In genomic region chr2:187924293-187924692, GRCh38 we compare ENCODE assay signal across 15 cellular contexts.
DNase-seq lines count a peak whose midpoint lies in the region; ATAC-seq and TF ChIP-seq lines count a peak whose summit lies in the region.
"Had no signal": no experiment of that assay in that cellular context is flagged by ENCODE, and none has a peak within 500 bp of the region (broad histone marks: within the 10 kb centered on the region; RNA-seq: fewer than 3 reads in every experiment).

No MANE protein-coding gene starts in this region.

- intact Hi-C loops in left colon (cut with DNase I, micrococcal nuclease): no loop called here
- intact Hi-C loops in sigmoid colon (cut with DNase I): no loop called here

- no peak for ATAC-seq in left colon
- ATAC-seq in GM21515 (IDR thresholded peaks at IDR 0.05; ENCODE audit: unreplicated experiment): no peak
- ATAC-seq: A549 had no signal

- H3K4me3 ChIP-seq in adipocyte (ENCODE audit: low read length) (no peak overlapping the region), hepatocyte (no peak overlapping the region), parathyroid adenoma (ENCODE audit: low read depth, low read length) (no peak overlapping the region), smooth muscle cell (no peak overlapping the region), sigmoid colon (no peak overlapping the region)
- H3K4me3 ChIP-seq: A549 had no signal

- DNase-seq in adipocyte (ENCODE audit: low read depth) (peak; percentile 75), hepatocyte (ENCODE audit: low spot score) (no peak), smooth muscle cell (lab: John Stamatoyannopoulos, UW; ENCODE audit: unreplicated experiment) (no peak), left colon (no peak), NCI-H1694 treated with DMSO at 0.1 percent for 48 hours (lab: John Stamatoyannopoulos, UW) (no peak), sigmoid colon (no peak)
- DNase-seq: AML-193; Caco-2; CD4-positive, alpha-beta T cell; GOT3; H9 had no signal

- TF ChIP-seq POLR2A in sigmoid colon (IDR thresholded peaks at IDR 0.05): no peak

- H4K20me1 ChIP-seq in hepatocyte (ENCODE audit: insufficient read depth, poor library complexity, severe bottlenecking) (no peaks in the 10 kb centered on the region), smooth muscle cell (ENCODE audit: low read depth) (no peaks in the 10 kb centered on the region)

- peak overlapping the region; percentile 28 for H2AFZ ChIP-seq in hepatocyte
- H2AFZ ChIP-seq in parathyroid adenoma: no peak overlapping the region
- peak overlapping the region; percentile 9 for H2AFZ ChIP-seq in smooth muscle cell (ENCODE audit: low read depth)

- H3F3A ChIP-seq in smooth muscle cell (ENCODE audit: low read depth): no peaks in the 10 kb centered on the region

- H3K9me2 ChIP-seq in hepatocyte (replicated peaks; ENCODE audit: insufficient read depth): no peaks in the 10 kb centered on the region

- H3K27me3 ChIP-seq in adipocyte (replicated peaks; ENCODE audit: control insufficient read depth, insufficient read depth, low read length) (no peaks in the 10 kb centered on the region), hepatocyte (no peaks in the 10 kb centered on the region), parathyroid adenoma (ENCODE audit: control insufficient read depth, insufficient read depth, low read length) (no peaks in the 10 kb centered on the region), smooth muscle cell (ENCODE audit: low read depth) (no peaks in the 10 kb centered on the region), sigmoid colon (no peaks in the 10 kb centered on the region)

- no peak for TF ChIP-seq EP300 in sigmoid colon (IDR thresholded peaks at IDR 0.05)

- H3K4me1 ChIP-seq in adipocyte (ENCODE audit: control insufficient read depth, insufficient read depth, low read length) (peaks cover 14% of the 10 kb centered on the region), hepatocyte (ENCODE audit: insufficient read depth) (peaks cover 10% of the 10 kb centered on the region), parathyroid adenoma (no peaks in the 10 kb centered on the region), smooth muscle cell (ENCODE audit: low read depth) (no peaks in the 10 kb centered on the region), sigmoid colon (no peaks in the 10 kb centered on the region)
- H3K4me1 ChIP-seq: A549, Caco-2 had no signal

- H3K36me3 ChIP-seq in adipocyte (ENCODE audit: control insufficient read depth, insufficient read depth, low read length, severe bottlenecking) (no peaks in the 10 kb centered on the region), hepatocyte (replicated peaks; ENCODE audit: insufficient read depth, low read depth) (no peaks in the 10 kb centered on the region), parathyroid adenoma (ENCODE audit: control insufficient read depth, insufficient read depth, low read length) (no peaks in the 10 kb centered on the region), smooth muscle cell (ENCODE audit: low read depth) (no peaks in the 10 kb centered on the region), sigmoid colon (no peaks in the 10 kb centered on the region)

- H3K9ac ChIP-seq in adipocyte (ENCODE audit: low read length) (no peak overlapping the region), parathyroid adenoma (no peak overlapping the region), smooth muscle cell (ENCODE audit: low read depth) (no peak overlapping the region)

- H3K4me2 ChIP-seq in hepatocyte (no peak overlapping the region), parathyroid adenoma (ENCODE audit: low read length) (peak overlapping the region; percentile 39), smooth muscle cell (no peak overlapping the region)
- H3K4me2 ChIP-seq: A549 had no signal

- TF ChIP-seq CTCF in hepatocyte (IDR thresholded peaks at IDR 0.05; ENCODE audit: poor library complexity) (no peak), parathyroid adenoma (IDR thresholded peaks at IDR 0.05) (no peak), smooth muscle cell (IDR thresholded peaks at IDR 0.05; ENCODE audit: borderline replicate concordance, insufficient read depth, poor library complexity, severe bottlenecking) (no peak), sigmoid colon (IDR thresholded peaks at IDR 0.05) (no peak)

- no peaks in the 10 kb centered on the region for H3K9me3 ChIP-seq in adipocyte (ENCODE audit: control insufficient read depth, low read length)
- no peaks in the 10 kb centered on the region for H3K9me3 ChIP-seq in hepatocyte (ENCODE audit: low read depth)
- H3K9me3 ChIP-seq in parathyroid adenoma (ENCODE audit: control insufficient read depth, low read length): no peaks in the 10 kb centered on the region
- H3K9me3 ChIP-seq in smooth muscle cell (replicated peaks; ENCODE audit: low read depth): no peaks in the 10 kb centered on the region
- H3K9me3 ChIP-seq in sigmoid colon: no peaks in the 10 kb centered on the region
- H3K9me3 ChIP-seq: A549, Caco-2 had no signal

- H3K79me2 ChIP-seq in hepatocyte: no peaks in the 10 kb centered on the region
- no peaks in the 10 kb centered on the region for H3K79me2 ChIP-seq in parathyroid adenoma
- H3K79me2 ChIP-seq in smooth muscle cell (ENCODE audit: low read depth): no peaks in the 10 kb centered on the region

- H3K27ac ChIP-seq in hepatocyte: peak overlapping the region; percentile 23
- H3K27ac ChIP-seq in parathyroid adenoma: no peak overlapping the region
- H3K27ac ChIP-seq in smooth muscle cell (ENCODE audit: low read depth): no peak overlapping the region
- no peak overlapping the region for H3K27ac ChIP-seq in sigmoid colon
- H3K27ac ChIP-seq: A549, C4-2B had no signal
